Comparison of ENCODE assay signal across 28 cellular contexts in the genomic region with DNA sequence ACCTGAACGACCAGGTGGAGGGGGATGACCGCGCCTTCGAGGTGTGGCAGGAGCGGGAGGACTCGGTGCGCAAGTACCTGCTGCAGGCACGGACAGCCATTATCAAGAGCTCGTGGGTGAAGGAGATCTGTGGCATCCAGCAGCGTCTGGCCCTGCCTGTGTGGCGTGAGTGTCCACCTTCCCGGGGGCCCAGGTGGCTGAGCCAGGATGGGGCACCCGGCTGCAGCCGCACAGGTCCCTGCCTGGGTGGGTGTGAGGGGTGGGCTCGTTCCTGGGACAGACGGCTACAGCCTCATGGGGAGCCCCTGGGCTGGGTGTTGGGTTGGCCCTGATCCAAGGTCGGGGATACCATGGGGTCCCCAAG.
DNase-seq lines count a peak whose midpoint lies in the region; ATAC-seq, FAIRE-seq and TF ChIP-seq lines count a peak whose summit lies in the region.
"Had no signal": no experiment of that assay in that cellular context is flagged by ENCODE, and none has a peak within 500 bp of the region (broad histone marks: within the 10 kb centered on the region; RNA-seq: fewer than 3 reads in every experiment).

No MANE protein-coding gene starts in this region.

- no peak overlapping the region for H3K27ac Mint-ChIP-seq in type B pancreatic cell
- H3K27ac Mint-ChIP-seq: activated CD8-positive, alpha-beta T cell treated with anti-CD3 and anti-CD28 coated beads for 36 hours; HFFc6; neural progenitor cell; progenitor cell of endocrine pancreas; stimulated activated effector memory CD8-positive, alpha-beta T cell treated with anti-CD3 and anti-CD28 coated beads, Interleukin-12 subunit alpha, Interleukin-12 subunit beta, amount 100 ng/mL, for 72 hours had no signal

- H4K8ac ChIP-seq in neuronal stem cell (ENCODE audit: low read depth, low read length): no peak overlapping the region

- in situ Hi-C loops in HepG2 (cut with HindIII; ENCODE audit: extremely low pct_ligation_motif_present, low pct_unique_long_range_greater_than_20kb): no loop called here

- H3K4me1 ChIP-seq in right lobe of liver (no peaks in the 10 kb centered on the region), HepG2 (ENCODE audit: insufficient read depth, low read length) (no peaks in the 10 kb centered on the region), heart left ventricle (peaks cover 0 to 20% (median 2%) of the 10 kb centered on the region in 12 donors), neuronal stem cell (ENCODE audit: control insufficient read depth in 2 of 2, insufficient read depth in 1 of 2, low read depth in 1 of 2, low read length in 2 of 2) (no peaks in the 10 kb centered on the region)
- H3K4me1 ChIP-seq: neural progenitor cell had no signal

- H3K9me3 ChIP-seq in right lobe of liver: no peaks in the 10 kb centered on the region
- H3K9me3 ChIP-seq in HepG2 (ENCODE audit: low read length): no peaks in the 10 kb centered on the region
- H3K9me3 ChIP-seq in heart left ventricle: no peaks in the 10 kb centered on the region
- peaks cover 0 to 6% of the 10 kb centered on the region in 2 donors for H3K9me3 ChIP-seq in neuronal stem cell (replicated peaks in 1 of 2; ENCODE audit: control insufficient read depth in 2 of 2, insufficient read depth in 1 of 2, low read depth in 1 of 2, low read length in 2 of 2)

- FAIRE-seq in HepG2 (lab: Jason Lieb, UNC): no peak
- FAIRE-seq: frontal cortex, GM12892, H1, HTR-8/SVneo had no signal

- H3K23ac ChIP-seq in neuronal stem cell (ENCODE audit: low read depth, low read length, poor library complexity): no peak overlapping the region

- no peak overlapping the region for H2AFZ ChIP-seq in HepG2 (ENCODE audit: low read length)
- no peak overlapping the region for H2AFZ ChIP-seq in neuronal stem cell (ENCODE audit: low read length)
- H2AFZ ChIP-seq: neural progenitor cell had no signal

- POLR2A ChIA-PET in HepG2 (lab: Yijun Ruan, JAX): no interaction called here

- H3K36me3 ChIP-seq in right lobe of liver (no peaks in the 10 kb centered on the region), HepG2 (replicated peaks in 1 of 2; ENCODE audit: control insufficient read depth in 1 of 2, insufficient read depth in 2 of 2, low read length in 2 of 2) (no peaks in the 10 kb centered on the region), heart left ventricle (peaks cover 0 to 79% (median 43%) of the 10 kb centered on the region in 9 donors), neuronal stem cell (replicated peaks in 1 of 2; ENCODE audit: control insufficient read depth in 2 of 2, insufficient read depth in 2 of 2, low read length in 2 of 2) (peaks cover 0 to 15% of the 10 kb centered on the region in 2 donors)
- H3K36me3 ChIP-seq: MG63 had no signal

- H2BK12ac ChIP-seq in neuronal stem cell (ENCODE audit: low read length): no peak overlapping the region

- H2BK5ac ChIP-seq in neuronal stem cell (ENCODE audit: low read length): no peak overlapping the region

- H2AK5ac ChIP-seq in neuronal stem cell (ENCODE audit: low read depth, low read length): no peak overlapping the region

- TF ChIP-seq RAD21 in HepG2 (CRISPR knock-in tag; IDR thresholded peaks at IDR 0.05): no peak

- no peaks in the 10 kb centered on the region for H4K20me1 ChIP-seq in HepG2 (ENCODE audit: insufficient read depth, low read length)
- H4K20me1 ChIP-seq: BLaER1 had no signal

- peaks cover 2% of the 10 kb centered on the region for H3K79me1 ChIP-seq in neuronal stem cell (ENCODE audit: low read depth, low read length)

- no peaks in the 10 kb centered on the region for H3K4me1 Mint-ChIP-seq in type B pancreatic cell (ENCODE audit: unreplicated experiment)
- H3K4me1 Mint-ChIP-seq: stimulated activated effector memory CD8-positive, alpha-beta T cell treated with anti-CD3 and anti-CD28 coated beads, Interleukin-12 subunit alpha, Interleukin-12 subunit beta, amount 100 ng/mL, for 72 hours had no signal

- no peaks in the 10 kb centered on the region for H3K9me3 Mint-ChIP-seq in type B pancreatic cell
- H3K9me3 Mint-ChIP-seq: neural progenitor cell; stimulated activated effector memory CD8-positive, alpha-beta T cell treated with anti-CD3 and anti-CD28 coated beads, Interleukin-12 subunit alpha, Interleukin-12 subunit beta, amount 100 ng/mL, for 72 hours had no signal

- H3K9ac ChIP-seq in HepG2 (ENCODE audit: insufficient read depth, low read depth, low read length) (no peak overlapping the region), neuronal stem cell (ENCODE audit: low read depth, low read length, poor library complexity) (no peak overlapping the region)
- H3K9ac ChIP-seq: BLaER1, neural progenitor cell had no signal

- TF ChIP-seq POLR2A in right lobe of liver (IDR thresholded peaks at IDR 0.05) (no peak), HepG2 (IDR thresholded peaks at IDR 0.05; ENCODE audit: insufficient read depth in 1 of 2, low read depth in 2 of 2, low read length in 2 of 2) (no peak), heart left ventricle (IDR thresholded peaks at IDR 0.05) (no peak)

- H3K4me3 Mint-ChIP-seq in type B pancreatic cell: no peak overlapping the region
- H3K4me3 Mint-ChIP-seq: activated CD8-positive, alpha-beta T cell treated with anti-CD3 and anti-CD28 coated beads for 36 hours; HFFc6; neural progenitor cell; stimulated activated effector memory CD8-positive, alpha-beta T cell treated with anti-CD3 and anti-CD28 coated beads, Interleukin-12 subunit alpha, Interleukin-12 subunit beta, amount 100 ng/mL, for 72 hours had no signal

- TF ChIP-seq CTCF in right lobe of liver (IDR thresholded peaks at IDR 0.05) (no peak), HepG2 (CRISPR knock-in tag; IDR thresholded peaks at IDR 0.05) (no peak), heart left ventricle (IDR thresholded peaks at IDR 0.05) (no peak), type B pancreatic cell (conservative IDR thresholded peaks at IDR 0.05) (no peak)

- intact Hi-C loops in right lobe of liver (cut with DNase I) (no loop called here), HepG2 (cut with micrococcal nuclease; ENCODE audit: unreplicated experiment) (no loop called here), heart left ventricle (cut with DNase I) (no loop called here)

- ATAC-seq in right lobe of liver (no peak), HepG2 (no peak), heart left ventricle (no peak), HG03135 (IDR thresholded peaks at IDR 0.05; ENCODE audit: unreplicated experiment) (no peak)
- ATAC-seq: activated CD8-positive, alpha-beta T cell treated with anti-CD3 and anti-CD28 coated beads for 36 hours; stimulated activated effector memory CD8-positive, alpha-beta T cell treated with anti-CD3 and anti-CD28 coated beads, Interleukin-12 subunit alpha, Interleukin-12 subunit beta, amount 100 ng/mL, for 72 hours had no signal

- H3K14ac ChIP-seq in neuronal stem cell (ENCODE audit: low read length): peak overlapping the region; percentile 33

- DNase-seq in right lobe of liver (peak in 2 of 3 donors; percentile 38 to 50), HepG2 (ENCODE audit: low spot score) (no peak), heart left ventricle (peak in 4 of 5 donors; percentile 4 to 62 (median 18)), neuronal stem cell (ENCODE audit: low spot score) (no peak), type B pancreatic cell (ENCODE audit: extremely low spot score, unreplicated experiment) (peak; percentile 65), LoVo (ENCODE audit: low spot score) (no peak), amygdala (lab: John Stamatoyannopoulos, UW) (no peak)
- DNase-seq: activated gamma-delta T cell; activated T-cell treated with anti-CD3 and anti-CD28 coated beads for 4 hours; cerebellar nuclear complex; DMS53; HFFc6; KG1; MG63; NCI-H2029; NCI-H526 treated with DMSO at 0.1 percent for 48 hours; NK-92 treated with Interleukin-12 subunit alpha and Interleukin-12 subunit beta, amount 100 ng/mL, for 24 hours; PC-3 had no signal

- H3K27ac ChIP-seq in right lobe of liver: no peak overlapping the region
- H3K27ac ChIP-seq in HepG2 (ENCODE audit: extremely low read length, insufficient read depth, low read length): no peak overlapping the region
- no peak overlapping the region for H3K27ac ChIP-seq in heart left ventricle
- H3K27ac ChIP-seq in neuronal stem cell (replicated peaks; ENCODE audit: low read length): no peak overlapping the region
- H3K27ac ChIP-seq: BLaER1, neural progenitor cell had no signal

- H3K18ac ChIP-seq in neuronal stem cell (ENCODE audit: low read length): no peak overlapping the region

- H2BK120ac ChIP-seq in neuronal stem cell (ENCODE audit: low read depth, low read length): no peak overlapping the region

- H3K4ac ChIP-seq in neuronal stem cell (ENCODE audit: low read length): no peak overlapping the region

- H3K79me2 ChIP-seq in HepG2 (ENCODE audit: insufficient read depth, low read length): no peaks in the 10 kb centered on the region

- H2BK15ac ChIP-seq in neuronal stem cell (ENCODE audit: low read length): no peak overlapping the region

- H3K4me3 ChIP-seq in right lobe of liver: no peak overlapping the region
- no peak overlapping the region for H3K4me3 ChIP-seq in HepG2 (replicated peaks in 1 of 3; ENCODE audit: insufficient read depth in 1 of 3, low read depth in 2 of 3, low read length in 3 of 3)
- H3K4me3 ChIP-seq in heart left ventricle: no peak overlapping the region
- no peak overlapping the region for H3K4me3 ChIP-seq in neuronal stem cell (ENCODE audit: low read length in 2 of 2)
- H3K4me3 ChIP-seq: BLaER1, MG63, neural progenitor cell had no signal

- H3K27me3 ChIP-seq in right lobe of liver: no peaks in the 10 kb centered on the region
- peaks cover 2 to 8% of the 10 kb centered on the region in 2 experiments; a peak in 4 of 5 replicates for H3K27me3 ChIP-seq in HepG2 (ENCODE audit: control insufficient read depth in 1 of 2, insufficient read depth in 2 of 2, low read length in 2 of 2)
- H3K27me3 ChIP-seq in heart left ventricle: no peaks in the 10 kb centered on the region
- peaks cover 0 to 3% (median 0%) of the 10 kb centered on the region in 3 experiments for H3K27me3 ChIP-seq in neuronal stem cell (ENCODE audit: control insufficient read depth in 3 of 3, insufficient read depth in 3 of 3, low read depth in 1 of 3, low read length in 3 of 3)
- H3K27me3 ChIP-seq: BLaER1, MG63, neural progenitor cell had no signal

- no CpG with 5 or more reads among the region's 17 CpGs for WGBS in right lobe of liver (ENCODE audit: insufficient coverage, low coverage, low lambda C conversion rate, missing lambda C conversion rate)
- no CpG with 5 or more reads among the region's 17 CpGs for WGBS in HepG2 (ENCODE audit: low lambda C conversion rate)
- 78 to 89% (median 86%) methylated on average over 12 to 17 of the region's 17 CpGs for WGBS in heart left ventricle, 4 donors
- no CpG with 5 or more reads among the region's 17 CpGs for WGBS in neuronal stem cell (ENCODE audit: extremely low coverage in 2 of 2, insufficient read length in 2 of 2, insufficient replicate concordance in 1 of 2), 2 donors

- H3K27me3 Mint-ChIP-seq in type B pancreatic cell: no peaks in the 10 kb centered on the region
- H3K27me3 Mint-ChIP-seq: activated CD8-positive, alpha-beta T cell treated with anti-CD3 and anti-CD28 coated beads for 36 hours; progenitor cell of endocrine pancreas had no signal

- CTCF ChIA-PET in HepG2 (lab: Yijun Ruan, JAX; ENCODE audit: low intra/inter-chr PET ratio, low total read pairs): interaction anchor here (1.9 kb wide), 1 partner anchor 174 kb away, joined by 9 read pairs; no protein-coding TSS in a partner anchor

- no TSS peak for BruUV-seq in HepG2 (replicated peaks; lab: Mats Ljungman, UMichigan)

- no peak overlapping the region for H4K91ac ChIP-seq in neuronal stem cell (ENCODE audit: low read depth, low read length, poor library complexity)

- no peak for TF ChIP-seq EP300 in HepG2 (IDR thresholded peaks at IDR 0.05; ENCODE audit: low read depth in 2 of 2, low read length in 2 of 2)
- TF ChIP-seq EP300 in HepG2 (CRISPR knock-in tag; IDR thresholded peaks at IDR 0.05; ENCODE audit: borderline replicate concordance): no peak

- H3K4me2 ChIP-seq in HepG2 (ENCODE audit: low read depth, low read length) (no peak overlapping the region), neuronal stem cell (ENCODE audit: insufficient read depth, low read length, poor library complexity, severe bottlenecking) (no peak overlapping the region)
- H3K4me2 ChIP-seq: BLaER1, neural progenitor cell had no signal

- peaks cover 12% of the 10 kb centered on the region for H3K36me3 Mint-ChIP-seq in type B pancreatic cell
- H3K36me3 Mint-ChIP-seq: stimulated activated effector memory CD8-positive, alpha-beta T cell treated with anti-CD3 and anti-CD28 coated beads, Interleukin-12 subunit alpha, Interleukin-12 subunit beta, amount 100 ng/mL, for 72 hours had no signal

Comparison
In these comparisons a context has a peak if more than half of its experiments do, and no peak if none do; other contexts are left out.
1. DNase-seq: peak in right lobe of liver (2 of 3), heart left ventricle (4 of 5) and type B pancreatic cell (single experiment); none in HepG2 (single experiment), neuronal stem cell (single experiment), LoVo (single experiment) and amygdala (0 of 56).